ENCODE assay signal across 13 cellular contexts in genomic region chr10:48205918-48206317, GRCh38.
DNase-seq lines count a peak whose midpoint lies in the region; ATAC-seq lines count a peak whose summit lies in the region.
"Had no signal": no experiment of that assay in that cellular context is flagged by ENCODE, and none has a peak within 500 bp of the region (broad histone marks: within the 10 kb centered on the region; RNA-seq: fewer than 3 reads in every experiment).

No MANE protein-coding gene starts in this region.

- ATAC-seq in GM19025 (IDR thresholded peaks at IDR 0.05; ENCODE audit: low read depth, unreplicated experiment) (peak; percentile 55), HG02759 (IDR thresholded peaks at IDR 0.05; ENCODE audit: unreplicated experiment) (peak; percentile 88), HG03575 (IDR thresholded peaks at IDR 0.05; ENCODE audit: extremely low read depth, insufficient number of reproducible peaks, low FRiP score, unreplicated experiment) (peak; percentile 53)
- ATAC-seq: HCT116, natural killer cell had no signal

- DNase-seq in renal cortical epithelial cell (ENCODE audit: low read depth) (peak; percentile 51), DMS114 treated with DMSO at 0.1 percent for 48 hours (lab: John Stamatoyannopoulos, UW; ENCODE audit: unreplicated experiment) (no peak), NOMO-1 treated with dmso at 0.1 percent for 144 hours (lab: John Stamatoyannopoulos, UW; ENCODE audit: unreplicated experiment) (no peak)
- no peak for DNase-seq in stimulated activated CD8-positive, alpha-beta memory T cell treated with anti-CD3 and anti-CD28 coated beads, Interleukin-4, amount 100 ng/mL, for 48 hours
- DNase-seq: KG1, natural killer cell, NCI-H1436, NCI-H446, OCI-M1 had no signal
